26 cellular contexts compared by ENCODE assay signal in genomic region chr3:86792316-86792715, GRCh38.
DNase-seq lines count a peak whose midpoint lies in the region; ATAC-seq and TF ChIP-seq lines count a peak whose summit lies in the region.
"Had no signal": no experiment of that assay in that cellular context is flagged by ENCODE, and none has a peak within 500 bp of the region (broad histone marks: within the 10 kb centered on the region; RNA-seq: fewer than 3 reads in every experiment).

No MANE protein-coding gene starts in this region.

- H3K27me3 ChIP-seq in IMR-90 (ENCODE audit: control insufficient read depth, insufficient read depth, low read length) (no peaks in the 10 kb centered on the region), SJSA1 (replicated peaks) (no peaks in the 10 kb centered on the region), fibroblast of lung (ENCODE audit: control insufficient read depth, insufficient read depth, low read length) (no peaks in the 10 kb centered on the region)
- H3K27me3 ChIP-seq: body of pancreas, neural progenitor cell had no signal

- no peak for TF ChIP-seq RAD21 in IMR-90 (IDR thresholded peaks at IDR 0.05; ENCODE audit: low read length)

- H2BK5ac ChIP-seq in IMR-90 (ENCODE audit: low read depth, low read length, poor library complexity, severe bottlenecking), result peak overlapping the region; percentile 52

- in situ Hi-C loops in IMR-90 (cut with MboI; ENCODE audit: low sequenced_read_pairs), result loop anchor here (10.0 kb wide), 1 partner anchor 142 kb away; no protein-coding TSS in a partner anchor

- H4K5ac ChIP-seq in IMR-90 (ENCODE audit: low read depth, low read length), result no peak overlapping the region; the same call in 1 of the 2 replicates

- H3K36me3 Mint-ChIP-seq in osteocyte (ENCODE audit: unreplicated experiment), result peaks cover 2% of the 10 kb centered on the region
- H3K36me3 Mint-ChIP-seq: activated naive CD8-positive, alpha-beta T cell treated with anti-CD3 and anti-CD28 coated beads for 36 hours; CD14-positive monocyte; memory B cell; neural progenitor cell; stimulated activated memory B cell treated with anti-CD40 and anti-IgM and Interleukin-4, amounts not matched to agents 10 μg/mL and 1 μg/mL and 100 μg/mL, for 72 hours had no signal

- no peak overlapping the region for H3K56ac ChIP-seq in IMR-90 (ENCODE audit: extremely low read depth, insufficient read depth, low read length)

- intact Hi-C loops in IMR-90 (cut with micrococcal nuclease), result loop anchor here (5.0 kb wide), 1 partner anchor 65 kb away; no protein-coding TSS in a partner anchor

- H3K4me1 Mint-ChIP-seq in osteocyte (ENCODE audit: unreplicated experiment), result peaks cover 42% of the 10 kb centered on the region
- H3K4me1 Mint-ChIP-seq: activated naive CD8-positive, alpha-beta T cell treated with anti-CD3 and anti-CD28 coated beads for 36 hours; CD14-positive monocyte; memory B cell; stimulated activated memory B cell treated with anti-CD40 and anti-IgM and Interleukin-4, amounts not matched to agents 10 μg/mL and 1 μg/mL and 100 μg/mL, for 72 hours had no signal

- peak overlapping the region; percentile 10; the same call in 1 of the 2 replicates for H2AK5ac ChIP-seq in IMR-90 (ENCODE audit: low read depth, low read length)

- H3K27ac ChIP-seq in IMR-90 (ENCODE audit: insufficient read depth, low read length) (peak overlapping the region; percentile 2; the same call in 1 of the 2 replicates), SJSA1 (peak overlapping the region; percentile 95; the same call in 1 of the 2 replicates), fibroblast of lung (ENCODE audit: insufficient read depth, low read length) (no peak overlapping the region)
- H3K27ac ChIP-seq: body of pancreas, neural progenitor cell had no signal

- no peaks in the 10 kb centered on the region for H3K27me3 Mint-ChIP-seq in osteocyte (ENCODE audit: unreplicated experiment)
- H3K27me3 Mint-ChIP-seq: activated naive CD8-positive, alpha-beta T cell treated with anti-CD3 and anti-CD28 coated beads for 36 hours; memory B cell; stimulated activated memory B cell treated with anti-CD40 and anti-IgM and Interleukin-4, amounts not matched to agents 10 μg/mL and 1 μg/mL and 100 μg/mL, for 72 hours had no signal

- no peaks in the 10 kb centered on the region for H3K79me2 ChIP-seq in fibroblast of lung (ENCODE audit: control insufficient read depth, insufficient read depth, low read length)

- H3K4me3 Mint-ChIP-seq in osteocyte (ENCODE audit: unreplicated experiment), result no peak overlapping the region
- H3K4me3 Mint-ChIP-seq: activated CD8-positive, alpha-beta T cell treated with anti-CD3 and anti-CD28 coated beads, Interleukin-2, amount 10 ng/mL, durations not matched to agents 7 days and 5 days; activated naive CD8-positive, alpha-beta T cell treated with anti-CD3 and anti-CD28 coated beads for 36 hours; CD14-positive monocyte; memory B cell; neural progenitor cell; stimulated activated memory B cell treated with anti-CD40 and anti-IgM and Interleukin-4, amounts not matched to agents 10 μg/mL and 1 μg/mL and 100 μg/mL, for 72 hours had no signal

- no peak overlapping the region for H3K4me2 ChIP-seq in IMR-90 (ENCODE audit: low read depth, low read length)
- H3K4me2 ChIP-seq in fibroblast of lung (ENCODE audit: extremely low read depth, insufficient read depth, low read length), result no peak overlapping the region
- H3K4me2 ChIP-seq: neural progenitor cell, SK-N-SH had no signal

- H3K9me3 Mint-ChIP-seq in osteocyte (ENCODE audit: unreplicated experiment), result no peaks in the 10 kb centered on the region
- H3K9me3 Mint-ChIP-seq: activated naive CD8-positive, alpha-beta T cell treated with anti-CD3 and anti-CD28 coated beads for 36 hours; memory B cell; neural progenitor cell; stimulated activated memory B cell treated with anti-CD40 and anti-IgM and Interleukin-4, amounts not matched to agents 10 μg/mL and 1 μg/mL and 100 μg/mL, for 72 hours had no signal

- no peak overlapping the region for H2AFZ ChIP-seq in IMR-90 (replicated peaks; ENCODE audit: low read length, poor library complexity)
- no peak overlapping the region for H2AFZ ChIP-seq in fibroblast of lung (ENCODE audit: low read length)
- H2AFZ ChIP-seq: neural progenitor cell had no signal

- H2AK9ac ChIP-seq in IMR-90 (replicated peaks; ENCODE audit: low read depth, low read length, poor library complexity), result no peak overlapping the region

- H4K20me1 ChIP-seq in IMR-90 (ENCODE audit: insufficient read depth, low read length) (no peaks in the 10 kb centered on the region), fibroblast of lung (ENCODE audit: control insufficient read depth, extremely low read depth, insufficient read depth, low read length) (no peaks in the 10 kb centered on the region)

- peak overlapping the region; percentile 38; the same call in 1 of the 2 replicates for H4K91ac ChIP-seq in IMR-90 (ENCODE audit: insufficient read depth, low read depth, low read length)

- H4K8ac ChIP-seq in IMR-90 (ENCODE audit: low read depth in 2 of 2, low read length in 2 of 2), result peak overlapping the region in 1 of 2 experiments; percentile 31; a peak in 3 of 4 replicates

- H3K9ac ChIP-seq in IMR-90 (ENCODE audit: low read depth, low read length) (no peak overlapping the region), fibroblast of lung (ENCODE audit: insufficient read depth, low read length) (no peak overlapping the region)
- H3K9ac ChIP-seq: neural progenitor cell, SK-N-SH had no signal

- dilution Hi-C loops in IMR-90 (cut with HindIII; ENCODE audit: low sequenced_read_pairs, unreplicated experiment), result no loop called here

- H2BK20ac ChIP-seq in IMR-90 (ENCODE audit: low read depth, low read length), result peak overlapping the region; percentile 81

- ATAC-seq in IMR-90 (ENCODE audit: low read depth), result no peak
- ATAC-seq: activated CD8-positive, alpha-beta T cell treated with anti-CD3 and anti-CD28 coated beads, Interleukin-2, amount 10 ng/mL, durations not matched to agents 7 days and 5 days; body of pancreas; left colon; sciatic nerve; stimulated activated memory B cell treated with anti-CD40 and anti-IgM and Interleukin-4, amounts not matched to agents 10 μg/mL and 1 μg/mL and 100 μg/mL, for 72 hours had no signal

- POLR2A ChIA-PET in IMR-90 (lab: Charles Lee; ENCODE audit: unreplicated experiment), result no interaction called here

- H3K14ac ChIP-seq in IMR-90 (replicated peaks; ENCODE audit: low read depth, low read length), result no peak overlapping the region

- BruUV-seq in IMR-90 (replicated peaks; lab: Mats Ljungman, UMichigan), result no TSS peak

- H3K36me3 ChIP-seq in IMR-90 (ENCODE audit: control insufficient read depth, insufficient read depth, low read length) (no peaks in the 10 kb centered on the region), SJSA1 (no peaks in the 10 kb centered on the region), fibroblast of lung (ENCODE audit: control insufficient read depth, insufficient read depth, low read length) (no peaks in the 10 kb centered on the region)
- H3K36me3 ChIP-seq: neural progenitor cell had no signal

- H2BK120ac ChIP-seq in IMR-90 (ENCODE audit: low read depth, low read length), result peak overlapping the region; percentile 58; the same call in 1 of the 2 replicates

- peak overlapping the region; percentile 85 for H3K18ac ChIP-seq in IMR-90 (ENCODE audit: low read depth, low read length)

- H3K4me3 ChIP-seq in IMR-90 (ENCODE audit: insufficient read depth, low read depth, low read length) (no peak overlapping the region), SJSA1 (no peak overlapping the region), fibroblast of lung (replicated peaks in 1 of 4; ENCODE audit: control extremely low read depth in 1 of 4, insufficient read depth in 1 of 4, low read depth in 3 of 4, low read length in 4 of 4) (no peak overlapping the region)
- H3K4me3 ChIP-seq: body of pancreas, neural progenitor cell had no signal

- no peaks in the 10 kb centered on the region for H3K9me3 ChIP-seq in IMR-90 (ENCODE audit: control insufficient read depth, insufficient read depth, low read length)
- no peaks in the 10 kb centered on the region for H3K9me3 ChIP-seq in SJSA1 (replicated peaks)
- no peaks in the 10 kb centered on the region for H3K9me3 ChIP-seq in fibroblast of lung (ENCODE audit: control insufficient read depth, insufficient read depth, low read depth, low read length)
- H3K9me3 ChIP-seq: body of pancreas, SK-N-SH had no signal

- DNase-seq in IMR-90 (peak; percentile 66), SJSA1 (ENCODE audit: low read depth in 1 of 2, low spot score in 2 of 2) (no peak), fibroblast of lung (ENCODE audit: low read depth in 2 of 2) (peak; percentile 60 to 72), osteocyte (ENCODE audit: extremely low spot score, unreplicated experiment) (no peak), hippocampal formation (lab: John Stamatoyannopoulos, UW) (no peak), SW 1271 (lab: John Stamatoyannopoulos, UW) (no peak)
- DNase-seq in stimulated activated CD4-positive, alpha-beta T cell treated with anti-CD3 and anti-CD28 coated beads, Interleukin-2, amount 100 ng/mL, for 24 hours, result no peak
- DNase-seq: activated CD8-positive, alpha-beta T cell treated with anti-CD3 and anti-CD28 coated beads, Interleukin-2, amount 10 ng/mL, durations not matched to agents 7 days and 5 days; activated effector memory CD4-positive, alpha-beta T cell treated with anti-CD3 and anti-CD28 coated beads, Interleukin-2, amount 50 U/mL, for 16 hours; activated naive CD8-positive, alpha-beta T cell treated with anti-CD3 and anti-CD28 coated beads for 36 hours; activated T-cell treated with anti-CD3 and anti-CD28 coated beads, Interleukin-2, amount 50 U/mL, for 1 hour; body of pancreas; Calu3; H7; left colon; NCI-H2081; NCI-H82; posterior cingulate gyrus; SK-N-SH; stimulated activated CD4-positive, alpha-beta T cell treated with anti-CD3 and anti-CD28 coated beads, Interleukin-4, amount 100 ng/mL, for 4 hours; T-helper 2 cell had no signal

- CTCF ChIA-PET in IMR-90 (lab: Yijun Ruan, JAX), result no interaction called here

- no peak for TF ChIP-seq POLR2A in IMR-90 (IDR thresholded peaks at IDR 0.05; ENCODE audit: low read depth, low read length)

- H3K4ac ChIP-seq in IMR-90 (ENCODE audit: low read depth, low read length), result no peak overlapping the region

- no peak overlapping the region for H3K23ac ChIP-seq in IMR-90 (ENCODE audit: low read depth, low read length)

- TF ChIP-seq CTCF in IMR-90 (conservative IDR thresholded peaks at IDR 0.05; ENCODE audit: low read depth, low read length) (no peak), fibroblast of lung (conservative IDR thresholded peaks at IDR 0.05 in 1 of 2, IDR thresholded peaks at IDR 0.05 in 1 of 2; ENCODE audit: low read depth in 1 of 2, low read length in 2 of 2) (no peak), osteocyte (IDR thresholded peaks at IDR 0.05) (no peak)

- no peaks in the 10 kb centered on the region for H3K79me1 ChIP-seq in IMR-90 (ENCODE audit: low read depth in 1 of 2, low read length in 2 of 2)

- H2BK15ac ChIP-seq in IMR-90 (ENCODE audit: low read depth, low read length), result peak overlapping the region; percentile 54; the same call in 2 of the 3 replicates

- no peaks in the 10 kb centered on the region for H3K9me1 ChIP-seq in IMR-90 (ENCODE audit: insufficient read depth, low read length)

- peak overlapping the region; percentile 84 for H3K27ac Mint-ChIP-seq in osteocyte (ENCODE audit: unreplicated experiment)
- H3K27ac Mint-ChIP-seq: activated CD8-positive, alpha-beta T cell treated with anti-CD3 and anti-CD28 coated beads, Interleukin-2, amount 10 ng/mL, durations not matched to agents 7 days and 5 days; activated naive CD8-positive, alpha-beta T cell treated with anti-CD3 and anti-CD28 coated beads for 36 hours; CD14-positive monocyte; memory B cell; neural progenitor cell; stimulated activated memory B cell treated with anti-CD40 and anti-IgM and Interleukin-4, amounts not matched to agents 10 μg/mL and 1 μg/mL and 100 μg/mL, for 72 hours had no signal

- H3K4me1 ChIP-seq in IMR-90 (ENCODE audit: control insufficient read depth, insufficient read depth, low read length) (peaks cover 5% of the 10 kb centered on the region; the same call in 1 of the 2 replicates), SJSA1 (replicated peaks) (peaks cover 36% of the 10 kb centered on the region), fibroblast of lung (ENCODE audit: control insufficient read depth, extremely low read depth, insufficient read depth, low read length) (peaks cover 7% of the 10 kb centered on the region)

Comparison
In these comparisons a context has a peak if more than half of its experiments do, and no peak if none do; other contexts are left out.
1. DNase-seq: peak in IMR-90 (single experiment) and fibroblast of lung (2 of 2); none in SJSA1 (0 of 2), osteocyte (single experiment), stimulated activated CD4-positive, alpha-beta T cell treated with anti-CD3 and anti-CD28 coated beads, Interleukin-2, amount 100 ng/mL, for 24 hours (0 of 2), hippocampal formation (0 of 2) and SW 1271 (0 of 2).